Comparison of ENCODE assay signal across 17 cellular contexts in genomic region chr6:20168668-20169633, GRCh38. TPM values are rescaled to one million over a fixed set of nuclear protein-coding genes. Genes with fewer than 3 reads are reported as not detected.
DNase-seq lines count a peak whose midpoint lies in the region; ATAC-seq and TF ChIP-seq lines count a peak whose summit lies in the region.
"Had no signal": no experiment of that assay in that cellular context is flagged by ENCODE, and none has a peak within 500 bp of the region (broad histone marks: within the 10 kb centered on the region; RNA-seq: fewer than 3 reads in every experiment).

No MANE protein-coding gene starts in this region.

- WGBS in right lobe of liver (ENCODE audit: insufficient coverage, low coverage, low lambda C conversion rate, missing lambda C conversion rate): 25% methylated on average over 6 of the region's 6 CpGs
- 55 to 68% methylated on average over 6 of the region's 6 CpGs for WGBS in aorta, 2 donors

- peak overlapping the region; percentile 25 to 79 for H3K27ac Mint-ChIP-seq in effector memory CD8-positive, alpha-beta T cell
- H3K27ac Mint-ChIP-seq: type B pancreatic cell had no signal

- H3K27ac ChIP-seq in right lobe of liver (peak overlapping the region in 2 of 3 donors; percentile 27 to 64), aorta (ENCODE audit: low read depth in 1 of 2, low read length in 2 of 2) (no peak overlapping the region), RWPE1 (no peak overlapping the region)

- peaks cover 20 to 27% of the 10 kb centered on the region in 2 donors for H3K4me1 Mint-ChIP-seq in effector memory CD8-positive, alpha-beta T cell (ENCODE audit: low read depth in 2 of 2)

- CTCF ChIA-PET in RWPE1 (lab: Yijun Ruan, JAX): no interaction called here

- H3K9me3 ChIP-seq in right lobe of liver: no peaks in the 10 kb centered on the region
- H3K9me3 ChIP-seq in aorta (ENCODE audit: control insufficient read depth, low read length): no peaks in the 10 kb centered on the region
- H3K9me3 ChIP-seq: body of pancreas, Peyer's patch had no signal

- H3K27me3 Mint-ChIP-seq in effector memory CD8-positive, alpha-beta T cell: no peaks in the 10 kb centered on the region
- H3K27me3 Mint-ChIP-seq: type B pancreatic cell had no signal

- TF ChIP-seq POLR2A in right lobe of liver (IDR thresholded peaks at IDR 0.05): no peak

- intact Hi-C loops in Right ventricle myocardium inferior (cut with DNase I): no loop called here
- intact Hi-C loops in cardiac septum (cut with DNase I): no loop called here
- intact Hi-C loops in right lobe of liver (cut with DNase I): no loop called here
- intact Hi-C loops in aorta (cut with DNase I): no loop called here

- H3K9me3 Mint-ChIP-seq in effector memory CD8-positive, alpha-beta T cell: no peaks in the 10 kb centered on the region
- H3K9me3 Mint-ChIP-seq: T-helper 2 cell treated with Interferon-gamma antibody and Interleukin-4, amounts not matched to agents 5 μg/mL and 100 μg/mL, for 36 hours; type B pancreatic cell had no signal

- H3K4me3 ChIP-seq in right lobe of liver: no peak overlapping the region
- H3K4me3 ChIP-seq in aorta (ENCODE audit: low read length in 2 of 2): no peak overlapping the region
- H3K4me3 ChIP-seq: body of pancreas, lung, Peyer's patch had no signal

- POLR2A ChIA-PET in RWPE1 (lab: Yijun Ruan, JAX; ENCODE audit: low non-redundant PET): no interaction called here

- DNase-seq in Right ventricle myocardium inferior (ENCODE audit: missing footprints) (no peak), cardiac septum (ENCODE audit: low spot score) (no peak), right lobe of liver (peak in 1 of 3 donors; percentile 78), aorta (no peak), RWPE1 (ENCODE audit: low spot score) (no peak)
- no peak for DNase-seq in effector memory CD8-positive, alpha-beta T cell
- DNase-seq: activated CD4-positive, alpha-beta T cell treated with anti-CD3 and anti-CD28 coated beads, Interleukin-2, amount 50 U/mL, for 48 hours; hippocampal formation; MM.1S; NCI-H226; Peyer's patch had no signal

- H3K36me3 ChIP-seq in right lobe of liver (no peaks in the 10 kb centered on the region), aorta (ENCODE audit: control insufficient read depth in 1 of 2, insufficient read depth in 2 of 2, low read length in 1 of 2) (no peaks in the 10 kb centered on the region)

- H3K4me1 ChIP-seq in right lobe of liver (peaks cover 0 to 14% (median 0%) of the 10 kb centered on the region in 4 donors), aorta (ENCODE audit: control insufficient read depth in 1 of 2, insufficient read depth in 2 of 2, low read length in 2 of 2) (peaks cover 0 to 2% of the 10 kb centered on the region in 2 donors)
- H3K4me1 ChIP-seq: body of pancreas had no signal

- H3K36me3 Mint-ChIP-seq in effector memory CD8-positive, alpha-beta T cell (ENCODE audit: insufficient read depth): no peaks in the 10 kb centered on the region

- no peak overlapping the region for H3K4me3 Mint-ChIP-seq in effector memory CD8-positive, alpha-beta T cell
- H3K4me3 Mint-ChIP-seq: T-helper 2 cell treated with Interferon-gamma antibody and Interleukin-4, amounts not matched to agents 5 μg/mL and 100 μg/mL, for 36 hours; type B pancreatic cell had no signal

- no peak for TF ChIP-seq CTCF in right lobe of liver (IDR thresholded peaks at IDR 0.05)
- no peak for TF ChIP-seq CTCF in RWPE1 (conservative IDR thresholded peaks at IDR 0.05; ENCODE audit: low read depth)

- H3K27me3 ChIP-seq in right lobe of liver: no peaks in the 10 kb centered on the region
- H3K27me3 ChIP-seq in aorta (ENCODE audit: control insufficient read depth in 1 of 2, insufficient read depth in 2 of 2, low read length in 1 of 2): no peaks in the 10 kb centered on the region
- H3K27me3 ChIP-seq: body of pancreas, Peyer's patch had no signal

- ATAC-seq in Right ventricle myocardium inferior (peak; percentile 78), right lobe of liver (peak; percentile 94 to 98 (median 96)), aorta (ENCODE audit: low FRiP score) (peak; percentile 84), GM19023 (IDR thresholded peaks at IDR 0.05; ENCODE audit: unreplicated experiment) (no peak), GM18909 (IDR thresholded peaks at IDR 0.05; ENCODE audit: poor library complexity, unreplicated experiment) (no peak)
- no peak for ATAC-seq in effector memory CD8-positive, alpha-beta T cell (replicated peaks)
- ATAC-seq: body of pancreas had no signal

RNA-seq across cellular contexts. Expression of gene MBOAT1, which starts 43.3 kb away (rescaled TPM):
- 5.3 TPM for total RNA-seq in Right ventricle myocardium inferior
- total RNA-seq in cardiac septum: 2.4 TPM
- total RNA-seq in right lobe of liver: 10 to 100 TPM in 1 of 6 experiments, 1 to 10 TPM in 5; 3.6 to 10.0 (median 5.9) TPM
- 10 to 100 TPM in 1 of 2 donors, 1 to 10 TPM in 1; 7.4 to 13.8 TPM for total RNA-seq in aorta
- 1 to 10 TPM; 2.5 to 3.5 TPM for polyA plus RNA-seq in aorta

Comparison
In these comparisons a context has a peak if more than half of its experiments do, and no peak if none do; other contexts are left out.
1. ATAC-seq: peak in Right ventricle myocardium inferior (single experiment), right lobe of liver (4 of 4) and aorta (single experiment); none in effector memory CD8-positive, alpha-beta T cell (single experiment), GM19023 (single experiment) and GM18909 (single experiment).
2. H3K27ac ChIP-seq: peak in right lobe of liver (2 of 3); none in aorta (0 of 2) and RWPE1 (single experiment).